25 cellular contexts compared by ENCODE assay signal in genomic region chr6:26165261-26165790, GRCh38.
DNase-seq lines count a peak whose midpoint lies in the region; ATAC-seq and TF ChIP-seq lines count a peak whose summit lies in the region.
"Had no signal": no experiment of that assay in that cellular context is flagged by ENCODE, and none has a peak within 500 bp of the region (broad histone marks: within the 10 kb centered on the region; RNA-seq: fewer than 3 reads in every experiment).

No MANE protein-coding gene starts in this region.

- H3K36me3 Mint-ChIP-seq in T-helper 2 cell treated with Interferon-gamma antibody and Interleukin-4, amounts not matched to agents 5 μg/mL and 100 μg/mL, for 36 hours (ENCODE audit: low read depth): peaks cover 30% of the 10 kb centered on the region
- H3K36me3 Mint-ChIP-seq in Calu3 (ENCODE audit: insufficient read depth, unreplicated experiment) (peaks cover 70% of the 10 kb centered on the region), memory B cell (peaks cover 10% of the 10 kb centered on the region)
- peaks cover 20% of the 10 kb centered on the region for H3K36me3 Mint-ChIP-seq in activated CD4-positive, alpha-beta memory T cell treated with anti-CD3 and anti-CD28 coated beads, Interleukin-2, amount 10 ng/mL, durations not matched to agents 7 days and 5 days (ENCODE audit: low read depth)

- H3K27ac Mint-ChIP-seq in T-helper 2 cell treated with Interferon-gamma antibody and Interleukin-4, amounts not matched to agents 5 μg/mL and 100 μg/mL, for 36 hours: peak overlapping the region; percentile 56
- H3K27ac Mint-ChIP-seq in Calu3 (ENCODE audit: unreplicated experiment) (peak overlapping the region; percentile 35), memory B cell (peak overlapping the region; percentile 19)
- H3K27ac Mint-ChIP-seq in activated CD4-positive, alpha-beta memory T cell treated with anti-CD3 and anti-CD28 coated beads, Interleukin-2, amount 10 ng/mL, durations not matched to agents 7 days and 5 days: peak overlapping the region; percentile 41
- H3K27ac Mint-ChIP-seq: nephron progenitor cell had no signal

- H3K4me3 Mint-ChIP-seq in T-helper 2 cell treated with Interferon-gamma antibody and Interleukin-4, amounts not matched to agents 5 μg/mL and 100 μg/mL, for 36 hours: peak overlapping the region; percentile 27
- H3K4me3 Mint-ChIP-seq in Calu3 (ENCODE audit: low read depth, unreplicated experiment): peak overlapping the region; percentile 11
- no peak overlapping the region for H3K4me3 Mint-ChIP-seq in activated CD4-positive, alpha-beta memory T cell treated with anti-CD3 and anti-CD28 coated beads, Interleukin-2, amount 10 ng/mL, durations not matched to agents 7 days and 5 days
- H3K4me3 Mint-ChIP-seq in memory B cell: no peak overlapping the region
- H3K4me3 Mint-ChIP-seq: nephron progenitor cell had no signal

- BruUV-seq in Calu3 (replicated peaks; lab: Mats Ljungman, UMichigan): no TSS peak

- ATAC-seq in memory B cell (ENCODE audit: low read depth) (no peak), HG03571 (IDR thresholded peaks at IDR 0.05; ENCODE audit: unreplicated experiment) (no peak)
- ATAC-seq: esophagus mucosa, psoas muscle had no signal

- POLR2A ChIA-PET in activated CD4-positive, alpha-beta memory T cell treated with anti-CD3 and anti-CD28 coated beads, Interleukin-2, amount 10 ng/mL, durations not matched to agents 7 days and 5 days (lab: Charles Lee): interaction anchor here (1.0 to 2.5 kb wide), 6 partner anchors 9 to 119 kb away, joined by 3 to 13 read pairs (median 6); a partner anchor contains a TSS

- intact Hi-C loops in Calu3 (cut with micrococcal nuclease; ENCODE audit: unreplicated experiment): no loop called here

- H3K4me1 Mint-ChIP-seq in T-helper 2 cell treated with Interferon-gamma antibody and Interleukin-4, amounts not matched to agents 5 μg/mL and 100 μg/mL, for 36 hours (ENCODE audit: low read depth): peaks cover 45% of the 10 kb centered on the region
- H3K4me1 Mint-ChIP-seq in Calu3 (ENCODE audit: low read depth, unreplicated experiment) (peaks cover 74% of the 10 kb centered on the region), memory B cell (peaks cover 24% of the 10 kb centered on the region)
- H3K4me1 Mint-ChIP-seq in activated CD4-positive, alpha-beta memory T cell treated with anti-CD3 and anti-CD28 coated beads, Interleukin-2, amount 10 ng/mL, durations not matched to agents 7 days and 5 days: peaks cover 61% of the 10 kb centered on the region

- no peaks in the 10 kb centered on the region for H3K27me3 Mint-ChIP-seq in T-helper 2 cell treated with Interferon-gamma antibody and Interleukin-4, amounts not matched to agents 5 μg/mL and 100 μg/mL, for 36 hours (ENCODE audit: low read depth)
- no peaks in the 10 kb centered on the region for H3K27me3 Mint-ChIP-seq in Calu3 (ENCODE audit: unreplicated experiment)
- H3K27me3 Mint-ChIP-seq in activated CD4-positive, alpha-beta memory T cell treated with anti-CD3 and anti-CD28 coated beads, Interleukin-2, amount 10 ng/mL, durations not matched to agents 7 days and 5 days: no peaks in the 10 kb centered on the region
- H3K27me3 Mint-ChIP-seq in memory B cell: no peaks in the 10 kb centered on the region

- no peak for DNase-seq in T-helper 2 cell treated with Interferon-gamma antibody and Interleukin-4, amounts not matched to agents 5 μg/mL and 100 μg/mL, for 36 hours (ENCODE audit: low spot score)
- no peak for DNase-seq in T-helper 2 cell
- no peak for DNase-seq in Calu3
- DNase-seq in activated CD4-positive, alpha-beta memory T cell treated with anti-CD3 and anti-CD28 coated beads, Interleukin-2, amount 10 ng/mL, durations not matched to agents 7 days and 5 days: no peak
- no peak for DNase-seq in memory B cell (ENCODE audit: low spot score in 2 of 2)
- DNase-seq in GF-D8 (lab: John Stamatoyannopoulos, UW): no peak
- no peak for DNase-seq in DMS53 treated with DMSO at 0.1 percent for 48 hours (lab: John Stamatoyannopoulos, UW; ENCODE audit: unreplicated experiment)
- DNase-seq: 8988T; activated CD4-positive, alpha-beta T cell treated with anti-CD3 and anti-CD28 coated beads, Interleukin-2, amount 50 U/mL, for 4 hours; anterior cingulate cortex; BE2C; cerebellar nuclear complex; effector CD4-positive, alpha-beta T cell; GDM1; mesenchymal stem cell; MM.1S; NCI-H1694; NCI-H774; nephron progenitor cell; Peyer's patch; psoas muscle; small intestine; stimulated activated CD4-positive, alpha-beta T cell treated with anti-CD3 and anti-CD28 coated beads, Interleukin-2, amount 100 ng/mL, for 48 hours had no signal

- CTCF ChIA-PET in Calu3 (lab: Charles Lee): no interaction called here
- CTCF ChIA-PET in activated CD4-positive, alpha-beta memory T cell treated with anti-CD3 and anti-CD28 coated beads, Interleukin-2, amount 10 ng/mL, durations not matched to agents 7 days and 5 days (lab: Charles Lee): no interaction called here

- TF ChIP-seq CTCF in Calu3 (IDR thresholded peaks at IDR 0.05; ENCODE audit: unreplicated experiment): no peak

- H3K9me3 Mint-ChIP-seq in T-helper 2 cell treated with Interferon-gamma antibody and Interleukin-4, amounts not matched to agents 5 μg/mL and 100 μg/mL, for 36 hours: no peaks in the 10 kb centered on the region
- H3K9me3 Mint-ChIP-seq in Calu3 (ENCODE audit: low read depth, unreplicated experiment) (no peaks in the 10 kb centered on the region), memory B cell (no peaks in the 10 kb centered on the region)
- H3K9me3 Mint-ChIP-seq in activated CD4-positive, alpha-beta memory T cell treated with anti-CD3 and anti-CD28 coated beads, Interleukin-2, amount 10 ng/mL, durations not matched to agents 7 days and 5 days: no peaks in the 10 kb centered on the region
- H3K9me3 Mint-ChIP-seq: nephron progenitor cell had no signal

Comparison
In these comparisons a context has a peak if more than half of its experiments do, and no peak if none do; other contexts are left out.
1. H3K4me3 Mint-ChIP-seq: peak in T-helper 2 cell treated with Interferon-gamma antibody and Interleukin-4, amounts not matched to agents 5 μg/mL and 100 μg/mL, for 36 hours (single experiment) and Calu3 (single experiment); none in activated CD4-positive, alpha-beta memory T cell treated with anti-CD3 and anti-CD28 coated beads, Interleukin-2, amount 10 ng/mL, durations not matched to agents 7 days and 5 days (single experiment) and memory B cell (single experiment).
2. Peak in every context shown above with its lines, with median percentiles within 50 percentile points of each other: H3K27ac Mint-ChIP-seq.